In the genomic region with DNA sequence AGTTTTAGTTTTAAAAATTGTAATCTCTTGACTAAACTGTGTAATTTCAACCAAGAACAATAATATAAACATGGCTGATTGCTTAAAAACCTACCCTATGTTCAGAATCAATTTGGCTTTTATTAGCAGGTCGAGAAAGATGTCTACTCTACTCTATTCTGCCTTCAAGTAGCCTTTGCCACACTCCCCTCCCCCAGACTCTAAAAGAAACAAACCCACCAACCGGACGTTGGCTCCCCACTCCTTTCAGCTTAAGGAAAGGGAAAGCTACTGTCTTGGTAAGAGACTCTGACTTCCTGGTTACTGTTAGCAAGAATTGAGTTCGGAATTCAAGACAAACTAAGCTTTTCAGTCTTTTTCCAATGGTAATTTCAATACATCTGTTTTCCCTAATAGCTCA, we compare ENCODE assay signal across 2 cellular contexts.
TF ChIP-seq lines count a peak whose summit lies in the region.

No MANE protein-coding gene starts in this region.

TF ChIP-seq in H1, 55 proteins besides CTCF, POLR2A, EP300 and RAD21:
- TF ChIP-seq, protein P1, sequence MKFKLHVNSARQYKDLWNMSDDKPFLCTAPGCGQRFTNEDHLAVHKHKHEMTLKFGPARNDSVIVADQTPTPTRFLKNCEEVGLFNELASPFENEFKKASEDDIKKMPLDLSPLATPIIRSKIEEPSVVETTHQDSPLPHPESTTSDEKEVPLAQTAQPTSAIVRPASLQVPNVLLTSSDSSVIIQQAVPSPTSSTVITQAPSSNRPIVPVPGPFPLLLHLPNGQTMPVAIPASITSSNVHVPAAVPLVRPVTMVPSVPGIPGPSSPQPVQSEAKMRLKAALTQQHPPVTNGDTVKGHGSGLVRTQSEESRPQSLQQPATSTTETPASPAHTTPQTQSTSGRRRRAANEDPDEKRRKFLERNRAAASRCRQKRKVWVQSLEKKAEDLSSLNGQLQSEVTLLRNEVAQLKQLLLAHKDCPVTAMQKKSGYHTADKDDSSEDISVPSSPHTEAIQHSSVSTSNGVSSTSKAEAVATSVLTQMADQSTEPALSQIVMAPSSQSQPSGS (IDR thresholded peaks at IDR 0.05; ENCODE audit: low read length), result no peak
- TF ChIP-seq TAF7 (optimal IDR thresholded peaks at IDR 0.05; ENCODE audit: borderline replicate concordance, low read depth, low read length) (peak; percentile 12), SP1 (IDR thresholded peaks at IDR 0.05; ENCODE audit: low read depth, low read length) (0 out of 2 replicates have a peak, but pooled peaks have one; percentile 22)

TF ChIP-seq in HEK293T, 16 proteins besides CTCF, POLR2A, EP300 and RAD21:
- TF ChIP-seq TARDBP (IDR thresholded peaks at IDR 0.05) (no peak), LEF1 (IDR thresholded peaks at IDR 0.05; ENCODE audit: borderline replicate concordance) (no peak), NFRKB (IDR thresholded peaks at IDR 0.05) (no peak), BHLHE40 (IDR thresholded peaks at IDR 0.05; ENCODE audit: borderline replicate concordance) (no peak), ARNT (IDR thresholded peaks at IDR 0.05) (no peak), CTBP1 (IDR thresholded peaks at IDR 0.05; ENCODE audit: borderline replicate concordance) (no peak)
- TF ChIP-seq, protein P2, sequence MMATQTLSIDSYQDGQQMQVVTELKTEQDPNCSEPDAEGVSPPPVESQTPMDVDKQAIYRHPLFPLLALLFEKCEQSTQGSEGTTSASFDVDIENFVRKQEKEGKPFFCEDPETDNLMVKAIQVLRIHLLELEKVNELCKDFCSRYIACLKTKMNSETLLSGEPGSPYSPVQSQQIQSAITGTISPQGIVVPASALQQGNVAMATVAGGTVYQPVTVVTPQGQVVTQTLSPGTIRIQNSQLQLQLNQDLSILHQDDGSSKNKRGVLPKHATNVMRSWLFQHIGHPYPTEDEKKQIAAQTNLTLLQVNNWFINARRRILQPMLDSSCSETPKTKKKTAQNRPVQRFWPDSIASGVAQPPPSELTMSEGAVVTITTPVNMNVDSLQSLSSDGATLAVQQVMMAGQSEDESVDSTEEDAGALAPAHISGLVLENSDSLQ (IDR thresholded peaks at IDR 0.05), result no peak
